Comparison of ENCODE assay signal across 19 cellular contexts in genomic region chr12:107570721-107571120, GRCh38.
DNase-seq lines count a peak whose midpoint lies in the region; ATAC-seq and TF ChIP-seq lines count a peak whose summit lies in the region.
"Had no signal": no experiment of that assay in that cellular context is flagged by ENCODE, and none has a peak within 500 bp of the region (broad histone marks: within the 10 kb centered on the region; RNA-seq: fewer than 3 reads in every experiment).

No MANE protein-coding gene starts in this region.

- H3K27ac ChIP-seq in AG04450 (ENCODE audit: low read depth, low read length) = no peak overlapping the region
- H3K27ac ChIP-seq: right lobe of liver, RWPE1, uterus had no signal

- DNase-seq in AG04450 (ENCODE audit: low read depth, low spot score) (peak; percentile 16), NCI-H1092 (lab: John Stamatoyannopoulos, UW) (peak; percentile 18), amniotic epithelial cell (ENCODE audit: low read depth) (peak; percentile 74), fibroblast of pulmonary artery (ENCODE audit: low read depth) (peak; percentile 66), iPS-NIHi7 (ENCODE audit: extremely low spot score) (no peak), germinal center (ENCODE audit: low spot score) (no peak)
- DNase-seq: ACHN; activated naive CD4-positive, alpha-beta T cell treated with anti-CD3 and anti-CD28 coated beads, Interleukin-2, amount 50 U/mL, for 16 hours; CD4-positive, alpha-beta memory T cell; DND-41; HFFc6; NCI-H187 treated with DMSO at 0.1 percent for 48 hours; NCI-H748 treated with DMSO at 0.1 percent for 48 hours; right lobe of liver; T-cell; uterus had no signal

- H3K27me3 ChIP-seq in AG04450 (ENCODE audit: control insufficient read depth, insufficient read depth, low read length) = no peaks in the 10 kb centered on the region
- H3K27me3 ChIP-seq: right lobe of liver, uterus had no signal

- CTCF ChIA-PET in AG04450 (lab: Charles Lee) = no interaction called here

- POLR2A ChIA-PET in AG04450 (lab: Yijun Ruan, JAX) = no interaction called here

- peaks cover 3% of the 10 kb centered on the region; the same call in 1 of the 2 replicates for H3K9me3 ChIP-seq in AG04450 (ENCODE audit: control insufficient read depth, insufficient read depth, low read length)
- H3K9me3 ChIP-seq: right lobe of liver, uterus had no signal

- ATAC-seq in GM18870 (IDR thresholded peaks at IDR 0.05; ENCODE audit: unreplicated experiment) (no peak), GM18498 (IDR thresholded peaks at IDR 0.05; ENCODE audit: unreplicated experiment) (no peak)
- ATAC-seq: T-cell had no signal

- H3K4me3 ChIP-seq in AG04450 (ENCODE audit: low read depth, low read length) (no peak overlapping the region), fibroblast of pulmonary artery (replicated peaks; ENCODE audit: low read depth, low read length) (no peak overlapping the region)
- H3K4me3 ChIP-seq: right lobe of liver, uterus had no signal

- TF ChIP-seq CTCF in AG04450 (IDR thresholded peaks at IDR 0.05; ENCODE audit: low read depth, low read length) = no peak
- no peak for TF ChIP-seq CTCF in fibroblast of pulmonary artery (IDR thresholded peaks at IDR 0.05; ENCODE audit: low read length, missing control alignments)

Comparison
In these comparisons a context has a peak if more than half of its experiments do, and no peak if none do; other contexts are left out.
1. DNase-seq: peak in AG04450 (single experiment), NCI-H1092 (single experiment), amniotic epithelial cell (single experiment) and fibroblast of pulmonary artery (single experiment); none in iPS-NIHi7 (single experiment) and germinal center (single experiment).